Comparison of ENCODE assay signal across 18 cellular contexts in genomic region chr7:24531255-24531654, GRCh38. TPM values are rescaled to one million over a fixed set of nuclear protein-coding genes. Genes with fewer than 3 reads are reported as not detected.
DNase-seq lines count a peak whose midpoint lies in the region; ATAC-seq, FAIRE-seq and TF ChIP-seq lines count a peak whose summit lies in the region.
"Had no signal": no experiment of that assay in that cellular context is flagged by ENCODE, and none has a peak within 500 bp of the region (broad histone marks: within the 10 kb centered on the region; RNA-seq: fewer than 3 reads in every experiment).

No MANE protein-coding gene starts in this region.

- DNase-seq in GM23338 (ENCODE audit: low spot score) (no peak), H1 (ENCODE audit: low read depth in 1 of 2, low spot score in 2 of 2) (no peak), neuronal stem cell (ENCODE audit: low spot score) (no peak), urothelium cell line (ENCODE audit: low spot score) (no peak), D721Med (ENCODE audit: insufficient read length, low spot score) (no peak), GF-D8 (lab: John Stamatoyannopoulos, UW) (no peak)
- DNase-seq: C1 segment of cervical spinal cord; Calu3; CD4-positive, alpha-beta memory T cell; COR-L47; DMS153; DND-41; GDM1; HFFc6 had no signal

- no peak for ATAC-seq in GM23338
- no peak for ATAC-seq in HG03139 (IDR thresholded peaks at IDR 0.05; ENCODE audit: unreplicated experiment)

- 92% methylated on average over 4 of the region's 4 CpGs; no CpG with 5 or more reads in 1 of the 2 experiments for WGBS in H1 (ENCODE audit: extremely low coverage in 1 of 2, insufficient coverage in 1 of 2, insufficient read length in 1 of 2, insufficient replicate concordance in 2 of 2, low coverage in 1 of 2, low lambda C conversion rate in 2 of 2, missing lambda C conversion rate in 1 of 2), 2 experiments
- no CpG with 5 or more reads among the region's 4 CpGs for WGBS in neuronal stem cell (ENCODE audit: extremely low coverage in 2 of 2, insufficient read length in 2 of 2, insufficient replicate concordance in 1 of 2), 2 donors

- no peaks in the 10 kb centered on the region for H4K20me1 ChIP-seq in GM23338 (replicated peaks; ENCODE audit: insufficient read depth)
- H4K20me1 ChIP-seq in H1 (replicated peaks in 1 of 2; ENCODE audit: control insufficient read depth in 1 of 2, insufficient read depth in 2 of 2, low read length in 2 of 2), result no peaks in the 10 kb centered on the region

- no peak overlapping the region for H2AK5ac ChIP-seq in H1 (ENCODE audit: low read depth, low read length)
- H2AK5ac ChIP-seq in neuronal stem cell (ENCODE audit: low read depth, low read length), result no peak overlapping the region

- CTCF ChIA-PET in H1 (lab: Charles Lee; ENCODE audit: partially characterized antibody), result no interaction called here

- H3K27me3 ChIP-seq in GM23338 (ENCODE audit: insufficient read depth), result no peaks in the 10 kb centered on the region
- no peaks in the 10 kb centered on the region for H3K27me3 ChIP-seq in H1 (replicated peaks in 1 of 4; ENCODE audit: control insufficient read depth in 3 of 4, extremely low read depth in 1 of 4, insufficient read depth in 3 of 4, low read length in 3 of 4)
- H3K27me3 ChIP-seq in neuronal stem cell (ENCODE audit: control insufficient read depth in 3 of 3, insufficient read depth in 3 of 3, low read depth in 1 of 3, low read length in 3 of 3), result no peaks in the 10 kb centered on the region

- H3K27ac Mint-ChIP-seq in GM23338, result no peak overlapping the region
- H3K27ac Mint-ChIP-seq: CD4-positive, alpha-beta memory T cell; HFFc6 had no signal

- no peak for FAIRE-seq in H1 (lab: Jason Lieb, UNC)
- FAIRE-seq in urothelium cell line (lab: Jason Lieb, UNC), result peak; percentile 20
- no peak for FAIRE-seq in D721Med (lab: Jason Lieb, UNC)
- FAIRE-seq: GM12891, GM18507 had no signal

- H3K4me1 ChIP-seq in GM23338 (ENCODE audit: insufficient read depth) (peaks cover 18% of the 10 kb centered on the region), H1 (replicated peaks in 1 of 4; ENCODE audit: control insufficient read depth in 3 of 4, insufficient read depth in 4 of 4, low read length in 3 of 4) (peaks cover 0 to 4% (median 0%) of the 10 kb centered on the region in 4 experiments; a peak in 1 of 7 replicates), neuronal stem cell (ENCODE audit: control insufficient read depth in 2 of 2, insufficient read depth in 1 of 2, low read depth in 1 of 2, low read length in 2 of 2) (no peaks in the 10 kb centered on the region)
- H3K4me1 ChIP-seq: HAP-1 had no signal

- H3K79me2 ChIP-seq in GM23338 (replicated peaks; ENCODE audit: insufficient read depth) (no peaks in the 10 kb centered on the region), H1 (ENCODE audit: control insufficient read depth in 1 of 2, insufficient read depth in 2 of 2, low read length in 2 of 2) (no peaks in the 10 kb centered on the region)

- H3K4me1 Mint-ChIP-seq in GM23338, result no peaks in the 10 kb centered on the region
- H3K4me1 Mint-ChIP-seq: CD4-positive, alpha-beta memory T cell had no signal

- no peak overlapping the region for H4K8ac ChIP-seq in H1 (ENCODE audit: extremely low read depth, insufficient read depth, low read length)
- no peak overlapping the region for H4K8ac ChIP-seq in neuronal stem cell (ENCODE audit: low read depth, low read length)

- H3K4me3 Mint-ChIP-seq in GM23338, result no peak overlapping the region
- H3K4me3 Mint-ChIP-seq: CD4-positive, alpha-beta memory T cell; HFFc6 had no signal

- H3F3A ChIP-seq in GM23338 (replicated peaks; ENCODE audit: low read depth), result no peaks in the 10 kb centered on the region

- H3K4ac ChIP-seq in H1 (replicated peaks; ENCODE audit: insufficient read length, low read depth, low read length) (no peak overlapping the region), neuronal stem cell (ENCODE audit: low read length) (no peak overlapping the region)

- no peak overlapping the region for H4K91ac ChIP-seq in H1 (replicated peaks; ENCODE audit: insufficient read length, low read length)
- no peak overlapping the region for H4K91ac ChIP-seq in neuronal stem cell (ENCODE audit: low read depth, low read length, poor library complexity)

- H2BK20ac ChIP-seq in H1 (ENCODE audit: low read length), result no peak overlapping the region

- H3K36me3 ChIP-seq in GM23338 (ENCODE audit: insufficient read depth) (no peaks in the 10 kb centered on the region), H1 (ENCODE audit: control insufficient read depth in 2 of 4, insufficient read depth in 4 of 4, low read length in 3 of 4) (no peaks in the 10 kb centered on the region), neuronal stem cell (replicated peaks in 1 of 2; ENCODE audit: control insufficient read depth in 2 of 2, insufficient read depth in 2 of 2, low read length in 2 of 2) (no peaks in the 10 kb centered on the region)
- H3K36me3 ChIP-seq: HAP-1 had no signal

- H3K23ac ChIP-seq in H1 (ENCODE audit: insufficient read length) (no peak overlapping the region), neuronal stem cell (ENCODE audit: low read depth, low read length, poor library complexity) (no peak overlapping the region)

- POLR2A ChIA-PET in H1 (lab: Charles Lee; ENCODE audit: partially characterized antibody), result no interaction called here

- H4K5ac ChIP-seq in H1 (ENCODE audit: insufficient read length, low read depth, low read length), result no peak overlapping the region

- H2BK5ac ChIP-seq in H1 (ENCODE audit: low read depth, low read length) (no peak overlapping the region), neuronal stem cell (ENCODE audit: low read length) (no peak overlapping the region)

- no peak overlapping the region for H3K27ac ChIP-seq in GM23338 (ENCODE audit: low read depth)
- H3K27ac ChIP-seq in H1 (ENCODE audit: low read depth, low read length), result no peak overlapping the region
- H3K27ac ChIP-seq in neuronal stem cell (replicated peaks; ENCODE audit: low read length), result no peak overlapping the region

- no peaks in the 10 kb centered on the region for H3K9me3 ChIP-seq in H1 (ENCODE audit: insufficient read depth in 2 of 2, low read depth in 1 of 2, low read length in 1 of 2)
- no peaks in the 10 kb centered on the region for H3K9me3 ChIP-seq in neuronal stem cell (replicated peaks in 1 of 2; ENCODE audit: control insufficient read depth in 2 of 2, insufficient read depth in 1 of 2, low read depth in 1 of 2, low read length in 2 of 2)
- H3K9me3 ChIP-seq: HAP-1 had no signal

- H3K79me1 ChIP-seq in H1 (ENCODE audit: low read depth, low read length), result no peaks in the 10 kb centered on the region
- H3K79me1 ChIP-seq in neuronal stem cell (ENCODE audit: low read depth, low read length), result no peaks in the 10 kb centered on the region

- H3K18ac ChIP-seq in H1 (ENCODE audit: extremely low read depth, low read length) (no peak overlapping the region), neuronal stem cell (ENCODE audit: low read length) (no peak overlapping the region)

- peak overlapping the region; percentile 19 for H2AFZ ChIP-seq in GM23338
- H2AFZ ChIP-seq in H1 (ENCODE audit: low read length), result peak overlapping the region; percentile 54; the same call in 1 of the 2 replicates
- peak overlapping the region; percentile 49 for H2AFZ ChIP-seq in neuronal stem cell (ENCODE audit: low read length)

- H2BK120ac ChIP-seq in H1 (replicated peaks; ENCODE audit: low read depth, low read length) (no peak overlapping the region), neuronal stem cell (ENCODE audit: low read depth, low read length) (no peak overlapping the region)

- H3K9me2 ChIP-seq in GM23338 (ENCODE audit: insufficient read depth), result peaks cover 12% of the 10 kb centered on the region; the same call in 1 of the 2 replicates

- no peak for TF ChIP-seq POLR2A in H1 (IDR thresholded peaks at IDR 0.05; ENCODE audit: control extremely low read depth in 1 of 2, low read depth in 2 of 2, low read length in 2 of 2)

- TF ChIP-seq CTCF in GM23338 (conservative IDR thresholded peaks at IDR 0.05; ENCODE audit: low read depth in 2 of 2) (no peak), H1 (IDR thresholded peaks at IDR 0.05; ENCODE audit: control extremely low read depth in 1 of 3, insufficient read depth in 1 of 3, low read depth in 1 of 3, low read length in 3 of 3) (no peak), D721Med (IDR thresholded peaks at IDR 0.05; ENCODE audit: insufficient read depth, missing control alignments) (no peak)

- H3K4me2 ChIP-seq in GM23338, result no peak overlapping the region
- no peak overlapping the region for H3K4me2 ChIP-seq in H1 (ENCODE audit: insufficient read depth in 1 of 2, low read depth in 2 of 2, low read length in 2 of 2)
- H3K4me2 ChIP-seq in neuronal stem cell (ENCODE audit: insufficient read depth, low read length, poor library complexity, severe bottlenecking), result no peak overlapping the region

- H3K56ac ChIP-seq in H1 (replicated peaks; ENCODE audit: insufficient read length, low read depth, low read length), result no peak overlapping the region

- no peak overlapping the region for H2BK12ac ChIP-seq in H1 (ENCODE audit: low read depth, low read length)
- H2BK12ac ChIP-seq in neuronal stem cell (ENCODE audit: low read length), result no peak overlapping the region

- no peak for TF ChIP-seq RAD21 in H1 (IDR thresholded peaks at IDR 0.05 in 1 of 2, conservative IDR thresholded peaks at IDR 0.05 in 1 of 2; ENCODE audit: low read depth in 2 of 2, low read length in 2 of 2)

- no peaks in the 10 kb centered on the region; the same call in 2 of the 3 replicates for H3K36me3 Mint-ChIP-seq in GM23338 (ENCODE audit: low read depth)
- H3K36me3 Mint-ChIP-seq: CD4-positive, alpha-beta memory T cell had no signal

- TF ChIP-seq EP300 in H1 (IDR thresholded peaks at IDR 0.05; ENCODE audit: borderline replicate concordance in 1 of 2, low read depth in 2 of 2, low read length in 2 of 2), result no peak

- no peaks in the 10 kb centered on the region for H3K27me3 Mint-ChIP-seq in GM23338 (ENCODE audit: insufficient read depth, low read depth, poor library complexity)

- H3K14ac ChIP-seq in H1 (ENCODE audit: insufficient read length), result no peak overlapping the region
- H3K14ac ChIP-seq in neuronal stem cell (ENCODE audit: low read length), result no peak overlapping the region

- H3K9ac ChIP-seq in H1 (replicated peaks in 1 of 4; ENCODE audit: extremely low read depth in 1 of 4, low read depth in 3 of 4, low read length in 3 of 4) (no peak overlapping the region), neuronal stem cell (ENCODE audit: low read depth, low read length, poor library complexity) (no peak overlapping the region)

- no peak overlapping the region for H2BK15ac ChIP-seq in H1 (ENCODE audit: low read length)
- no peak overlapping the region for H2BK15ac ChIP-seq in neuronal stem cell (ENCODE audit: low read length)

- H3K4me3 ChIP-seq in GM23338, result no peak overlapping the region
- no peak overlapping the region for H3K4me3 ChIP-seq in H1 (ENCODE audit: extremely low read depth in 1 of 4, insufficient read depth in 2 of 4, low read depth in 3 of 4, low read length in 4 of 4)
- H3K4me3 ChIP-seq in neuronal stem cell (ENCODE audit: low read length in 2 of 2), result no peak overlapping the region
- H3K4me3 ChIP-seq: HAP-1 had no signal

- H3K9me3 Mint-ChIP-seq in GM23338, result no peaks in the 10 kb centered on the region
- H3K9me3 Mint-ChIP-seq: CD4-positive, alpha-beta memory T cell; HFFc6 had no signal

- no peaks in the 10 kb centered on the region; the same call in 1 of the 2 replicates for H3K23me2 ChIP-seq in H1 (ENCODE audit: low read depth, low read length)

RNA-seq across cellular contexts. Expression of gene PALS2, which starts 42.0 kb away (rescaled TPM):
- 47.0 and 51.8 TPM in 2 replicates for total RNA-seq in GM23338 (2014; rRNA removed; shearing (Covaris generic))
- polyA plus RNA-seq in GM23338 (2016; fragmentation: Nextera tagmentation; extraction: Ambion mirVana) (115 and 125 TPM in 2 replicates), H1 (2011; rRNA removed) (6.1 and 10.4 TPM in 2 replicates)
- 84.1 and 98.3 TPM in 2 replicates for total RNA-seq in H1 (2021; fragmentation: NEBNext Ultra II Directional; extraction: Animal tissue kit (Norgen Biotek cat#: 25700))
- 18.7 TPM for polyA plus RNA-seq in H1 (2011; cell fraction: cytosol; rRNA removed)
- polyA plus RNA-seq in H1 (2011; cell fraction: nucleus; rRNA removed), result 5.3 TPM
- 25.6 to 55.7 TPM (median 33.8 TPM) in 4 replicates for polyA plus RNA-seq in H1 (2012, experiment 1 of 2)
- 5.5 TPM for polyA plus RNA-seq in H1 (2012, experiment 2 of 2)
- polyA plus RNA-seq in H1 (2013, experiment 1 of 2), result 28.3 TPM
- 30.3 TPM for polyA plus RNA-seq in H1 (2013, experiment 2 of 2)
- polyA minus RNA-seq in H1 (2011; rRNA and poly(A)+ RNA removed), result 16.4 and 32.4 TPM in 2 replicates
- polyA minus RNA-seq in H1 (2011; cell fraction: cytosol; rRNA and poly(A)+ RNA removed), result 16.7 TPM
- polyA minus RNA-seq in H1 (2011; cell fraction: nucleus; rRNA and poly(A)+ RNA removed), result 58.0 TPM
- 12.1 TPM for polyA plus RNA-seq in neuronal stem cell (2013, experiment 1 of 2)
- 13.3 TPM for polyA plus RNA-seq in neuronal stem cell (2013, experiment 2 of 2)
